ENCODE assay signal across 1 cellular context in the genomic region with DNA sequence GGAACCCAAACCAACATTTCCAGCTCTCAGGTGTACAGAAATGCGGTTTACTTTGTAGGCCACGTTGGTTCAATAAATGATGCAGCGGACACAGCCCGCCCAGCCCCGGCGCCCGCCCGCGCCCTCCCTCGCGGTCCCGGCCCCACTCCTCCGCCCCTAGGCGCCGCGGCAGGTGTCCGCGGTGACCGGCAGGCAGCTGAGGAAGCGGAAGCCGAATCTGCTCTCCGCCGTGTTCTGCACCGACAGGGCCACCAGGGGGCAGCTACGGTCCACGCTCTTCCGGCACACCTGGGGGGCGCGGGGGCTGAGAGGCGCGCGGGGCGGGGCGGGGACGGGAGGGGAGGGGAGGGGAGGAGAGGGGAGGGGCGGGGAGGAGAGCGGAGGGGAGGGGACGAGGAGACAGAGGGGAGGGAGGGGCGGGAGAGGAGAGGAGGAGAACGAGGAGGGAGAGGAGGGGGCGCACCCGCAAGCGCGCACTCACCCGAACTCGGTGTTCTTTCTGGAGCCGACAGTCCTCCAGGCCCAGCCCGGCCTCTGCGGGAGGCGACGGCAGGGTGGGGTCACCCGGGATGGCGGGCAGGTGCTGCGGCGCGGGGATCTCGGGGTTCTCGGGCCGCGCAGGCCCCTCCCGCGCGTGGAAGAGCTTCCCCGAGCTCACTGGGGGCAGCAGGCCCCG.
TF ChIP-seq lines count a peak whose summit lies in the region.

No MANE protein-coding gene starts in this region.

TF ChIP-seq in H1, 55 proteins besides CTCF, POLR2A, EP300 and RAD21:
- TF ChIP-seq PHF8 (conservative IDR thresholded peaks at IDR 0.05; ENCODE audit: low read depth, low read length) (peak; percentile 32; the same call in 1 of the 2 replicates), MAX (IDR thresholded peaks at IDR 0.05) (0 out of 2 replicates have a peak, but pooled peaks have one; percentile 48), SIX5 (IDR thresholded peaks at IDR 0.05; ENCODE audit: low read depth, low read length) (no peak), KDM4A (IDR thresholded peaks at IDR 0.05; ENCODE audit: low read depth, low read length, severe bottlenecking) (peak; percentile 61), NANOG (IDR thresholded peaks at IDR 0.05; ENCODE audit: insufficient read depth, low read depth, low read length, poor library complexity, severe bottlenecking) (no peak), CREB1 (IDR thresholded peaks at IDR 0.05) (peak; percentile 52; the same call in 1 of the 2 replicates), TAF7 (optimal IDR thresholded peaks at IDR 0.05; ENCODE audit: borderline replicate concordance, low read depth, low read length) (peak; percentile 11), BACH1 (IDR thresholded peaks at IDR 0.05; ENCODE audit: low read length) (0 out of 2 replicates have a peak, but pooled peaks have one; percentile 8), ASH2L (IDR thresholded peaks at IDR 0.05; ENCODE audit: low read length) (peak; percentile 32), JUND (IDR thresholded peaks at IDR 0.05; ENCODE audit: low read length) (no peak), CTBP2 (IDR thresholded peaks at IDR 0.05; ENCODE audit: borderline replicate concordance, insufficient read depth, insufficient read length, low read length) (peak; percentile 9)
